17 cellular contexts compared by ENCODE assay signal in genomic region chrX:3244203-3244743, GRCh38.
DNase-seq lines count a peak whose midpoint lies in the region; ATAC-seq and TF ChIP-seq lines count a peak whose summit lies in the region.
"Had no signal": no experiment of that assay in that cellular context is flagged by ENCODE, and none has a peak within 500 bp of the region (broad histone marks: within the 10 kb centered on the region; RNA-seq: fewer than 3 reads in every experiment).

No MANE protein-coding gene starts in this region.

- CTCF ChIA-PET in activated CD8-positive, alpha-beta T cell treated with anti-CD3 and anti-CD28 coated beads for 36 hours (lab: Charles Lee), result no interaction called here

- H3K4me3 Mint-ChIP-seq in natural killer cell, result no peak overlapping the region
- H3K4me3 Mint-ChIP-seq in activated CD8-positive, alpha-beta T cell treated with anti-CD3 and anti-CD28 coated beads for 36 hours, result no peak overlapping the region
- H3K4me3 Mint-ChIP-seq: activated CD4-positive, alpha-beta memory T cell treated with anti-CD3 and anti-CD28 coated beads for 36 hours had no signal

- H3K9ac ChIP-seq in skeletal muscle satellite cell (ENCODE audit: low read depth, low read length), result no peak overlapping the region

- H3K4me2 ChIP-seq in skeletal muscle satellite cell (ENCODE audit: low read length), result peak overlapping the region; percentile 58

- peaks cover 0 to 3% of the 10 kb centered on the region in 2 donors for H3K27me3 Mint-ChIP-seq in natural killer cell (ENCODE audit: low read depth in 2 of 2)
- peaks cover 2% of the 10 kb centered on the region for H3K27me3 Mint-ChIP-seq in activated CD8-positive, alpha-beta T cell treated with anti-CD3 and anti-CD28 coated beads for 36 hours
- H3K27me3 Mint-ChIP-seq: activated CD4-positive, alpha-beta memory T cell treated with anti-CD3 and anti-CD28 coated beads for 36 hours had no signal

- no peaks in the 10 kb centered on the region for H3K36me3 Mint-ChIP-seq in natural killer cell
- H3K36me3 Mint-ChIP-seq in activated CD8-positive, alpha-beta T cell treated with anti-CD3 and anti-CD28 coated beads for 36 hours (ENCODE audit: low read depth), result no peaks in the 10 kb centered on the region
- H3K36me3 Mint-ChIP-seq: activated CD4-positive, alpha-beta memory T cell treated with anti-CD3 and anti-CD28 coated beads for 36 hours had no signal

- ATAC-seq in natural killer cell, result no peak
- ATAC-seq in activated CD8-positive, alpha-beta T cell treated with anti-CD3 and anti-CD28 coated beads for 36 hours, result no peak

- TF ChIP-seq CTCF in natural killer cell (IDR thresholded peaks at IDR 0.05), result no peak
- TF ChIP-seq CTCF in activated CD8-positive, alpha-beta T cell treated with anti-CD3 and anti-CD28 coated beads for 36 hours (IDR thresholded peaks at IDR 0.05), result no peak

- intact Hi-C loops in natural killer cell (cut with micrococcal nuclease), result no loop called here
- intact Hi-C loops in activated CD8-positive, alpha-beta T cell treated with anti-CD3 and anti-CD28 coated beads for 36 hours (cut with micrococcal nuclease), result no loop called here

- DNase-seq in HCEC 1CT, result peak; percentile 79
- peak; percentile 83 for DNase-seq in amniotic epithelial cell (ENCODE audit: low read depth)
- DNase-seq in fibroblast of the conjunctiva (ENCODE audit: low read depth), result peak; percentile 49
- DNase-seq in natural killer cell, result no peak
- no peak for DNase-seq in NCI-H748 (lab: John Stamatoyannopoulos, UW; ENCODE audit: unreplicated experiment)
- no peak for DNase-seq in activated CD8-positive, alpha-beta T cell treated with anti-CD3 and anti-CD28 coated beads for 36 hours
- DNase-seq in ecto neural progenitor cell (ENCODE audit: low spot score), result no peak
- DNase-seq: activated CD4-positive, alpha-beta memory T cell treated with anti-CD3 and anti-CD28 coated beads for 36 hours; Karpas-422; mesendoderm; NCI-H1694 treated with DMSO at 0.1 percent for 48 hours; NCI-H69; occipital lobe had no signal

- H3K27me3 ChIP-seq in skeletal muscle satellite cell (ENCODE audit: control insufficient read depth, insufficient read depth, low read length), result no peaks in the 10 kb centered on the region
- H3K27me3 ChIP-seq: cardiac muscle cell had no signal

- H3K36me3 ChIP-seq in skeletal muscle satellite cell (ENCODE audit: insufficient read depth, low read length), result no peaks in the 10 kb centered on the region
- H3K36me3 ChIP-seq: cardiac muscle cell, thoracic aorta had no signal

- H3K4me3 ChIP-seq in skeletal muscle satellite cell (ENCODE audit: low read length), result no peak overlapping the region
- H3K4me3 ChIP-seq: cardiac muscle cell, thoracic aorta had no signal

- H3K4me1 Mint-ChIP-seq in natural killer cell, result no peaks in the 10 kb centered on the region
- no peaks in the 10 kb centered on the region for H3K4me1 Mint-ChIP-seq in activated CD8-positive, alpha-beta T cell treated with anti-CD3 and anti-CD28 coated beads for 36 hours (ENCODE audit: low read depth)

- peaks cover 4% of the 10 kb centered on the region for H3K4me1 ChIP-seq in skeletal muscle satellite cell (ENCODE audit: control insufficient read depth, insufficient read depth, low read length)

- POLR2A ChIA-PET in activated CD8-positive, alpha-beta T cell treated with anti-CD3 and anti-CD28 coated beads for 36 hours (lab: Charles Lee), result no interaction called here

- peaks cover 2% of the 10 kb centered on the region in 2 donors for H3K9me3 Mint-ChIP-seq in natural killer cell
- no peaks in the 10 kb centered on the region for H3K9me3 Mint-ChIP-seq in activated CD8-positive, alpha-beta T cell treated with anti-CD3 and anti-CD28 coated beads for 36 hours
- H3K9me3 Mint-ChIP-seq: activated CD4-positive, alpha-beta memory T cell treated with anti-CD3 and anti-CD28 coated beads for 36 hours; activated T-helper 2 cell treated with anti-CD3 and anti-CD28 coated beads, Interferon-gamma antibody, Interleukin-2, Interleukin-4, amounts not matched to agents 10 μg/mL and 5 μg/mL and 100 μg/mL, durations not matched to agents 14 hours and 24 hours and 36 hours had no signal

- no peak overlapping the region for H3K27ac Mint-ChIP-seq in natural killer cell
- no peak overlapping the region for H3K27ac Mint-ChIP-seq in activated CD8-positive, alpha-beta T cell treated with anti-CD3 and anti-CD28 coated beads for 36 hours
- H3K27ac Mint-ChIP-seq: activated CD4-positive, alpha-beta memory T cell treated with anti-CD3 and anti-CD28 coated beads for 36 hours; activated T-helper 2 cell treated with anti-CD3 and anti-CD28 coated beads, Interferon-gamma antibody, Interleukin-2, Interleukin-4, amounts not matched to agents 10 μg/mL and 5 μg/mL and 100 μg/mL, durations not matched to agents 14 hours and 24 hours and 36 hours had no signal

- no peaks in the 10 kb centered on the region for H3K9me3 ChIP-seq in skeletal muscle satellite cell (replicated peaks; ENCODE audit: low read length)
- H3K9me3 ChIP-seq: thoracic aorta had no signal

Comparison
In these comparisons a context has a peak if more than half of its experiments do, and no peak if none do; other contexts are left out.
1. DNase-seq: peak in HCEC 1CT (single experiment), amniotic epithelial cell (single experiment) and fibroblast of the conjunctiva (single experiment); none in natural killer cell (single experiment), NCI-H748 (single experiment), activated CD8-positive, alpha-beta T cell treated with anti-CD3 and anti-CD28 coated beads for 36 hours (single experiment) and ecto neural progenitor cell (single experiment).